In the genomic region with DNA sequence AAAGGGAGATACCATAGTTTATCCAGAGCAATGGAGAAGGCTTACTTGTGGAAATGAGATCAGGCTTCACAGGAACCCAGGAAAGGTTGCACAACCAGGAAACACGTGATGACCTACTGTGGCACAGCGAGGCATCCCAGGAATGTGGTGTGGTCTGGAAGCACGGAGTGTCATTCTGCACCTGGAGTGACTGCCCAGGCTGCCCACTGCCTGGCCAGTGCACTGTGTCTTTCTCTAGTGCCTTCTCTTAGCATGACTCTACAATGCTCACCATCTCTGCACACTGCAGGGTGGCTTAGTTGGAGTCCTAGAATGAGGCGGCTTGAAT, we compare ENCODE assay signal across 19 cellular contexts. TPM values are rescaled to one million over a fixed set of nuclear protein-coding genes. Genes with fewer than 3 reads are reported as not detected.
DNase-seq lines count a peak whose midpoint lies in the region; ATAC-seq, FAIRE-seq and TF ChIP-seq lines count a peak whose summit lies in the region.
"Had no signal": no experiment of that assay in that cellular context is flagged by ENCODE, and none has a peak within 500 bp of the region (broad histone marks: within the 10 kb centered on the region; RNA-seq: fewer than 3 reads in every experiment).

No MANE protein-coding gene starts in this region.

- no peak overlapping the region for H3K4me2 ChIP-seq in H1 (ENCODE audit: insufficient read depth in 1 of 2, low read depth in 2 of 2, low read length in 2 of 2)

- peaks cover 3% of the 10 kb centered on the region; the same call in 1 of the 2 replicates for H3K79me1 ChIP-seq in H1 (ENCODE audit: low read depth, low read length)

- H4K91ac ChIP-seq in H1 (replicated peaks; ENCODE audit: insufficient read length, low read length) = no peak overlapping the region

- H2BK5ac ChIP-seq in H1 (ENCODE audit: low read depth, low read length) = no peak overlapping the region

- H3K23ac ChIP-seq in H1 (ENCODE audit: insufficient read length) = no peak overlapping the region

- no peaks in the 10 kb centered on the region for H3K23me2 ChIP-seq in H1 (ENCODE audit: low read depth, low read length)

- 0 out of 3 replicates have a peak, but pooled peaks of 1 of the 2 experiments have one; percentile 55 for TF ChIP-seq EP300 in H1 (IDR thresholded peaks at IDR 0.05; ENCODE audit: borderline replicate concordance in 1 of 2, low read depth in 2 of 2, low read length in 2 of 2)

- WGBS in H1 (ENCODE audit: extremely low coverage in 1 of 2, insufficient coverage in 1 of 2, insufficient read length in 1 of 2, insufficient replicate concordance in 2 of 2, low coverage in 1 of 2, low lambda C conversion rate in 2 of 2, missing lambda C conversion rate in 1 of 2), 2 experiments = 63% methylated on average over 4 of the region's 4 CpGs; no CpG with 5 or more reads in 1 of the 2 experiments

- DNase-seq in EL = peak; percentile 11
- peak; percentile 44 for DNase-seq in MG63
- no peak for DNase-seq in H1 (ENCODE audit: low read depth in 1 of 2, low spot score in 2 of 2)
- peak; percentile 51 for DNase-seq in lower lobe of right lung
- no peak for DNase-seq in OCI-M1 (lab: John Stamatoyannopoulos, UW)
- DNase-seq in activated effector memory CD4-positive, alpha-beta T cell treated with anti-CD3 and anti-CD28 coated beads, Interleukin-2, amount 50 U/mL, for 16 hours = no peak
- no peak for DNase-seq in hepatic stellate cell (ENCODE audit: low spot score)
- DNase-seq: activated CD4-positive, alpha-beta T cell treated with anti-CD3 and anti-CD28 coated beads, Interleukin-2, amount 50 U/mL, for 48 hours; activated gamma-delta T cell; erythroblast; MM.1S; NCI-H2171; retina; stomach; T-helper 9 cell had no signal

- POLR2A ChIA-PET in H1 (lab: Charles Lee; ENCODE audit: partially characterized antibody) = no interaction called here

- H3K27me3 ChIP-seq in MG63 (no peaks in the 10 kb centered on the region), H1 (replicated peaks in 1 of 4; ENCODE audit: control insufficient read depth in 3 of 4, extremely low read depth in 1 of 4, insufficient read depth in 3 of 4, low read length in 3 of 4) (no peaks in the 10 kb centered on the region), lower lobe of right lung (ENCODE audit: low read depth) (no peaks in the 10 kb centered on the region)
- H3K27me3 ChIP-seq: cardiac muscle cell, stomach had no signal

- no peaks in the 10 kb centered on the region for H3K79me2 ChIP-seq in H1 (ENCODE audit: control insufficient read depth in 1 of 2, insufficient read depth in 2 of 2, low read length in 2 of 2)

- no peak overlapping the region for H2AK5ac ChIP-seq in H1 (ENCODE audit: low read depth, low read length)

- CTCF ChIA-PET in H1 (lab: Charles Lee; ENCODE audit: partially characterized antibody) = no interaction called here

- FAIRE-seq in H1 (lab: Jason Lieb, UNC) = peak; percentile 55

- no peak overlapping the region for H4K5ac ChIP-seq in H1 (ENCODE audit: insufficient read length, low read depth, low read length)

- intact Hi-C loops in lower lobe of right lung (cut with DNase I) = no loop called here

- no peak overlapping the region for H2BK20ac ChIP-seq in H1 (ENCODE audit: low read length)

- peak; percentile 71 to 90 for ATAC-seq in lower lobe of right lung
- ATAC-seq in HG02759 (IDR thresholded peaks at IDR 0.05; ENCODE audit: unreplicated experiment) = no peak

- no peak overlapping the region for H2BK15ac ChIP-seq in H1 (ENCODE audit: low read length)

- no peak overlapping the region for H2BK120ac ChIP-seq in H1 (replicated peaks; ENCODE audit: low read depth, low read length)

- TF ChIP-seq CTCF in H1 (IDR thresholded peaks at IDR 0.05; ENCODE audit: control extremely low read depth in 1 of 3, insufficient read depth in 1 of 3, low read depth in 1 of 3, low read length in 3 of 3) (no peak), lower lobe of right lung (IDR thresholded peaks at IDR 0.05) (no peak)

- no peak overlapping the region for H3K9ac ChIP-seq in H1 (replicated peaks in 1 of 4; ENCODE audit: extremely low read depth in 1 of 4, low read depth in 3 of 4, low read length in 3 of 4)

- no peak overlapping the region for H3K14ac ChIP-seq in H1 (ENCODE audit: insufficient read length)

- H3K36me3 ChIP-seq in MG63 (no peaks in the 10 kb centered on the region), H1 (ENCODE audit: control insufficient read depth in 2 of 4, insufficient read depth in 4 of 4, low read length in 3 of 4) (peaks cover 0 to 3% (median 0%) of the 10 kb centered on the region in 4 experiments; a peak in 2 of 8 replicates), lower lobe of right lung (no peaks in the 10 kb centered on the region)
- H3K36me3 ChIP-seq: cardiac muscle cell, stomach had no signal

- H3K4ac ChIP-seq in H1 (replicated peaks; ENCODE audit: insufficient read length, low read depth, low read length) = no peak overlapping the region

- TF ChIP-seq POLR2A in H1 (IDR thresholded peaks at IDR 0.05; ENCODE audit: control extremely low read depth in 1 of 2, low read depth in 2 of 2, low read length in 2 of 2) = no peak

- no peak overlapping the region for H3K4me3 ChIP-seq in MG63
- no peak overlapping the region for H3K4me3 ChIP-seq in H1 (ENCODE audit: extremely low read depth in 1 of 4, insufficient read depth in 2 of 4, low read depth in 3 of 4, low read length in 4 of 4)
- no peak overlapping the region for H3K4me3 ChIP-seq in lower lobe of right lung
- H3K4me3 ChIP-seq: cardiac muscle cell, stomach had no signal

- TF ChIP-seq RAD21 in H1 (IDR thresholded peaks at IDR 0.05 in 1 of 2, conservative IDR thresholded peaks at IDR 0.05 in 1 of 2; ENCODE audit: low read depth in 2 of 2, low read length in 2 of 2) = no peak

- no peak overlapping the region for H3K18ac ChIP-seq in H1 (ENCODE audit: extremely low read depth, low read length)

- no peaks in the 10 kb centered on the region for H4K20me1 ChIP-seq in H1 (replicated peaks in 1 of 2; ENCODE audit: control insufficient read depth in 1 of 2, insufficient read depth in 2 of 2, low read length in 2 of 2)

- H3K27ac ChIP-seq in H1 (ENCODE audit: low read depth, low read length) (no peak overlapping the region), lower lobe of right lung (no peak overlapping the region)
- H3K27ac ChIP-seq: cardiac muscle cell, stomach had no signal

- no peak overlapping the region for H3K56ac ChIP-seq in H1 (replicated peaks; ENCODE audit: insufficient read length, low read depth, low read length)

- H3K4me1 ChIP-seq in H1 (replicated peaks in 1 of 4; ENCODE audit: control insufficient read depth in 3 of 4, insufficient read depth in 4 of 4, low read length in 3 of 4) (peaks cover 0 to 9% (median 3%) of the 10 kb centered on the region in 4 experiments; a peak in 3 of 7 replicates), lower lobe of right lung (no peaks in the 10 kb centered on the region)
- H3K4me1 ChIP-seq: stomach had no signal

- no peaks in the 10 kb centered on the region for H3K9me3 ChIP-seq in MG63
- H3K9me3 ChIP-seq in H1 (ENCODE audit: insufficient read depth in 2 of 2, low read depth in 1 of 2, low read length in 1 of 2) = no peaks in the 10 kb centered on the region
- no peaks in the 10 kb centered on the region for H3K9me3 ChIP-seq in lower lobe of right lung
- H3K9me3 ChIP-seq: stomach had no signal

- H2BK12ac ChIP-seq in H1 (ENCODE audit: low read depth, low read length) = 0 out of 2 replicates have a peak overlapping the region, but pooled peaks have one; percentile 6

- H2AFZ ChIP-seq in H1 (ENCODE audit: low read length) = no peak overlapping the region

- H4K8ac ChIP-seq in H1 (ENCODE audit: extremely low read depth, insufficient read depth, low read length) = no peak overlapping the region

TF ChIP-seq in H1, 55 proteins besides CTCF, POLR2A, EP300 and RAD21 (continues in another document):
- peak; percentile 99 for TF ChIP-seq CEBPB (IDR thresholded peaks at IDR 0.05; ENCODE audit: low read depth, low read length)
- no peak for TF ChIP-seq NANOG (IDR thresholded peaks at IDR 0.05; ENCODE audit: insufficient read depth, low read depth, low read length, poor library complexity, severe bottlenecking)
- no peak for TF ChIP-seq CHD1 (IDR thresholded peaks at IDR 0.05; ENCODE audit: low read depth, low read length)
- TF ChIP-seq RFX5 (IDR thresholded peaks at IDR 0.05; ENCODE audit: borderline replicate concordance, low read depth, low read length) = no peak
- no peak for TF ChIP-seq GABPA (IDR thresholded peaks at IDR 0.05; ENCODE audit: borderline replicate concordance, insufficient read depth, low read length)
- TF ChIP-seq KDM5A (IDR thresholded peaks at IDR 0.05; ENCODE audit: low read length) = no peak
- TF ChIP-seq TCF12 (IDR thresholded peaks at IDR 0.05; ENCODE audit: low read depth, low read length) = peak; percentile 94
- TF ChIP-seq BRCA1 (IDR thresholded peaks at IDR 0.05; ENCODE audit: low read depth, low read length) = no peak
- TF ChIP-seq EZH2 (IDR thresholded peaks at IDR 0.05; ENCODE audit: low read depth, low read length, severe bottlenecking) = no peak
- TF ChIP-seq, protein P1, sequence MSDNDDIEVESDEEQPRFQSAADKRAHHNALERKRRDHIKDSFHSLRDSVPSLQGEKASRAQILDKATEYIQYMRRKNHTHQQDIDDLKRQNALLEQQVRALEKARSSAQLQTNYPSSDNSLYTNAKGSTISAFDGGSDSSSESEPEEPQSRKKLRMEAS (IDR thresholded peaks at IDR 0.05) = 0 out of 2 replicates have a peak, but pooled peaks have one; percentile 41
- no peak for TF ChIP-seq SP2 (IDR thresholded peaks at IDR 0.05; ENCODE audit: low read length)
- no peak for TF ChIP-seq CBX8 (IDR thresholded peaks at IDR 0.05; ENCODE audit: borderline replicate concordance, low read depth, low read length)
- no peak for TF ChIP-seq HDAC2 (IDR thresholded peaks at IDR 0.05; ENCODE audit: borderline replicate concordance in 1 of 2, low read depth in 2 of 2, low read length in 2 of 2)
- no peak for TF ChIP-seq RNF2 (IDR thresholded peaks at IDR 0.05; ENCODE audit: borderline replicate concordance, low read depth, low read length, missing control alignments, poor library complexity, severe bottlenecking)
- TF ChIP-seq YY1 (IDR thresholded peaks at IDR 0.05; ENCODE audit: low read depth, low read length) = 0 out of 2 replicates have a peak, but pooled peaks have one; percentile 25

RNA-seq across cellular contexts. Expression of a gene that starts 48.9 kb away (rescaled TPM):
- 1.8 TPM in 1 of 2 replicates, not detected in the other for total RNA-seq in MG63 (2014; rRNA removed; shearing (Covaris generic); ENCODE audit: low replicate concordance)
- total RNA-seq in H1 (2021; fragmentation: NEBNext Ultra II Directional; extraction: Animal tissue kit (Norgen Biotek cat#: 25700)) = 24.3 and 25.3 TPM in 2 replicates
- polyA plus RNA-seq in H1 (2011; rRNA removed) = 1.8 and 3.2 TPM in 2 replicates
- 4.3 TPM for polyA plus RNA-seq in H1 (2011; cell fraction: cytosol; rRNA removed)
- 1.7 TPM for polyA plus RNA-seq in H1 (2011; cell fraction: nucleus; rRNA removed)
- 4.7 to 13.7 TPM (median 7.6 TPM) in 4 replicates for polyA plus RNA-seq in H1 (2012, experiment 1 of 2)
- polyA plus RNA-seq in H1 (2012, experiment 2 of 2) = 0.97 TPM
- polyA plus RNA-seq in H1 (2013, experiment 1 of 2) = 20.0 TPM
- polyA plus RNA-seq in H1 (2013, experiment 2 of 2) = 23.4 TPM
- polyA minus RNA-seq in H1 (2011; rRNA and poly(A)+ RNA removed) = 4.3 and 7.4 TPM in 2 replicates
- 3.4 TPM for polyA minus RNA-seq in H1 (2011; cell fraction: cytosol; rRNA and poly(A)+ RNA removed)
- 7.9 TPM for polyA minus RNA-seq in H1 (2011; cell fraction: nucleus; rRNA and poly(A)+ RNA removed)
- total RNA-seq in lower lobe of right lung = 5.6 TPM
- total RNA-seq: G401 had no signal
- polyA plus RNA-seq: BJ, cardiac muscle cell had no signal

Comparison
In these comparisons a context has a peak if more than half of its experiments do, and no peak if none do; other contexts are left out.
1. DNase-seq: peak in EL (single experiment), MG63 (single experiment) and lower lobe of right lung (single experiment); none in H1 (0 of 2), OCI-M1 (single experiment), activated effector memory CD4-positive, alpha-beta T cell treated with anti-CD3 and anti-CD28 coated beads, Interleukin-2, amount 50 U/mL, for 16 hours (single experiment) and hepatic stellate cell (single experiment).